Comparison of ENCODE assay signal across 26 cellular contexts in the genomic region with DNA sequence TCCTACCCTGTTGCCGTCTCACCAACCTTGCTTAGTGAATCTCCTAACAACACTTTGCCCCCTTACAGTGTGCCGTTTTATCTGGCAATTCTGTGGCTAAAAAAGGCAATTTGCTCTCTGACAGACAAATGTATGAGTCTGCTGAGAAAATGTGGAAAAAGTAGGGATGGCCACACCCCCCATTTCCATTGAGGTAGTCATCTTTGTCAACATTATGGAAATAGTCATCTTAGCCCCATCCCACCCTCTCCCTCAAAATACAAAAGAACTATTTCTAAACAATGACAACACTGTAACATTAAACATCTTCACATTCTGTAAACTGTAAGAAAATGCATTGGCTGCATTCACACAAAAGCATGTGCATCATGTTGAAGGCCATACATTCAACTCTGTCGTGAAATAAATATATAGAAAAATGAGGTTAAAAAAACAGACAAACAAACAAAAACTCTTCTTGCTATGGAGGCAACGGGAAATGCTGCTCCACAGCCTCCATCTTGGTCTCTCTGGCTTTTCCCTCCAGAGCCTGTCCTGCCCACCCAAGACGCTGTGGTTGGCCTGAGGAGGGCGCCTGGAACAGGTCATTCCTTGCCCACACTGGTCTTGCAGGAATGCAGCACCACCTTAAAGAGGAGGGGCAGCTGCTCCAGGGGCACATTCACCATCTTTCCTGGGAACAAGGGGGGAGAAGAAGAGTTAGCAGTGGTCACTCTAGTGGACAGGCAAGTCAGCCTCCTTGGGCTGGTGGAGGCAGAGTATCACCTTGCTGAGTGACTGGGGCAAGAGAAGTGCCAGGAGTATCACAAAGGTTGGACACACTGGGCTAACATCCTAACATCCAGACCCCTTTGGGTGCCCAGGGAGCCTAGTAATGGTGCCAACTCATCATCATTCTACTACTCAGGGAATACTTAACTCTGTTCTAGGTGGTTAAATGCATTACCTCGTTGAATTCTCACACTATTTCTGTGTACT. TPM values are rescaled to one million over a fixed set of nuclear protein-coding genes. Genes with fewer than 3 reads are reported as not detected.
DNase-seq lines count a peak whose midpoint lies in the region; ATAC-seq and TF ChIP-seq lines count a peak whose summit lies in the region.
"Had no signal": no experiment of that assay in that cellular context is flagged by ENCODE, and none has a peak within 500 bp of the region (broad histone marks: within the 10 kb centered on the region; RNA-seq: fewer than 3 reads in every experiment).

No MANE protein-coding gene starts in this region.

- H3K27ac Mint-ChIP-seq in activated naive CD8-positive, alpha-beta T cell treated with anti-CD3 and anti-CD28 coated beads, Interleukin-2, amount 50 U/mL, for 24 hours, result no peak overlapping the region
- H3K27ac Mint-ChIP-seq: immature natural killer cell; natural killer cell treated with Interleukin-12 subunit alpha and Interleukin-12 subunit beta and Interleukin-15 and Interleukin-18, amount 100 ng/mL, for 72 hours had no signal

- no peak overlapping the region for H3K4me3 ChIP-seq in brain microvascular endothelial cell (ENCODE audit: low read depth, low read length)
- H3K4me3 ChIP-seq: cardiac muscle cell, GM12878, heart left ventricle, ovary, uterus had no signal

- H3K4me3 Mint-ChIP-seq in activated naive CD8-positive, alpha-beta T cell treated with anti-CD3 and anti-CD28 coated beads, Interleukin-2, amount 50 U/mL, for 24 hours, result no peak overlapping the region
- H3K4me3 Mint-ChIP-seq: immature natural killer cell; natural killer cell treated with Interleukin-12 subunit alpha and Interleukin-12 subunit beta and Interleukin-15 and Interleukin-18, amount 100 ng/mL, for 72 hours had no signal

- no peaks in the 10 kb centered on the region for H3K27me3 Mint-ChIP-seq in activated naive CD8-positive, alpha-beta T cell treated with anti-CD3 and anti-CD28 coated beads, Interleukin-2, amount 50 U/mL, for 24 hours

- in situ Hi-C loops in brain microvascular endothelial cell (cut with HindIII; ENCODE audit: low pct_ligation_motif_present, low sequenced_read_pairs), result no loop called here

- H3K9me3 Mint-ChIP-seq in activated naive CD8-positive, alpha-beta T cell treated with anti-CD3 and anti-CD28 coated beads, Interleukin-2, amount 50 U/mL, for 24 hours, result no peaks in the 10 kb centered on the region
- H3K9me3 Mint-ChIP-seq: immature natural killer cell; natural killer cell treated with Interleukin-12 subunit alpha and Interleukin-12 subunit beta and Interleukin-15 and Interleukin-18, amount 100 ng/mL, for 72 hours had no signal

- no peak overlapping the region for H3K27ac ChIP-seq in brain microvascular endothelial cell
- H3K27ac ChIP-seq: cardiac muscle cell, heart left ventricle, ovary, uterus had no signal

- intact Hi-C loops in posterior vena cava (cut with DNase I), result no loop called here

- H3K36me3 ChIP-seq in brain microvascular endothelial cell (replicated peaks), result no peaks in the 10 kb centered on the region
- H3K36me3 ChIP-seq: heart left ventricle, ovary, uterus had no signal

- DNase-seq in ELR (ENCODE audit: low read depth) (peak; percentile 44), HT1080 (ENCODE audit: low read depth) (peak; percentile 42), brain microvascular endothelial cell (no peak), posterior vena cava (ENCODE audit: low spot score) (peak; percentile 24)
- no peak for DNase-seq in activated naive CD8-positive, alpha-beta T cell treated with anti-CD3 and anti-CD28 coated beads, Interleukin-2, amount 50 U/mL, for 24 hours
- DNase-seq in stimulated activated CD4-positive, alpha-beta T cell treated with anti-CD3 and anti-CD28 coated beads, Interleukin-12 subunit alpha, Interleukin-12 subunit beta, amount 100 ng/mL, for 4 hours, result no peak
- DNase-seq: activated naive CD4-positive, alpha-beta T cell treated with Interleukin-2 at 50 U/mL for 16 hours; activated T-cell treated with anti-CD3 and anti-CD28 coated beads, Interleukin-2, amount 50 U/mL, for 48 hours; AML-193; amygdala; DMS53; heart left ventricle; immature natural killer cell; NCI-H1417 treated with DMSO at 0.1 percent for 48 hours; NCI-H524 treated with DMSO at 0.1 percent for 48 hours; ovary; uterus had no signal

- H3K36me3 Mint-ChIP-seq in activated naive CD8-positive, alpha-beta T cell treated with anti-CD3 and anti-CD28 coated beads, Interleukin-2, amount 50 U/mL, for 24 hours (ENCODE audit: low read depth), result no peaks in the 10 kb centered on the region
- H3K36me3 Mint-ChIP-seq: immature natural killer cell; natural killer cell treated with Interleukin-12 subunit alpha and Interleukin-12 subunit beta and Interleukin-15 and Interleukin-18, amount 100 ng/mL, for 72 hours had no signal

- no peak for ATAC-seq in activated naive CD8-positive, alpha-beta T cell treated with anti-CD3 and anti-CD28 coated beads, Interleukin-2, amount 50 U/mL, for 24 hours
- no peak for ATAC-seq in HG02763 (IDR thresholded peaks at IDR 0.05; ENCODE audit: unreplicated experiment)
- ATAC-seq: GM12878; heart left ventricle; natural killer cell treated with Interleukin-12 subunit alpha and Interleukin-12 subunit beta and Interleukin-15 and Interleukin-18, amount 100 ng/mL, for 72 hours had no signal

- H3K27me3 ChIP-seq in brain microvascular endothelial cell (replicated peaks), result no peaks in the 10 kb centered on the region
- H3K27me3 ChIP-seq: cardiac muscle cell, heart left ventricle, ovary, uterus had no signal

- H3K4me1 Mint-ChIP-seq in activated naive CD8-positive, alpha-beta T cell treated with anti-CD3 and anti-CD28 coated beads, Interleukin-2, amount 50 U/mL, for 24 hours, result no peaks in the 10 kb centered on the region
- H3K4me1 Mint-ChIP-seq: immature natural killer cell had no signal

- TF ChIP-seq CTCF in brain microvascular endothelial cell (IDR thresholded peaks at IDR 0.05; ENCODE audit: low read depth, low read length, missing control alignments), result peak; percentile 30

RNA-seq across cellular contexts. Expression of a gene that starts 15.2 kb away (rescaled TPM):
- total RNA-seq in HT1080 (2014; rRNA removed; shearing (Covaris generic)), result not detected in 2 replicates
- polyA plus RNA-seq in HT1080 (2015; cell fraction: cytosol; rRNA removed), result not detected in 2 replicates
- not detected in 2 replicates for polyA plus RNA-seq in HT1080 (2015; cell fraction: nucleus; rRNA removed)
- total RNA-seq in posterior vena cava, result under 1 TPM in 1 of 2 donors, not detected in 1; 0.14 TPM
- total RNA-seq: activated CD8-positive, alpha-beta memory T cell treated with anti-CD3 and anti-CD28 coated beads for 36 hours; dermis microvascular lymphatic vessel endothelial cell; heart left ventricle; liver; MCF 10A; natural killer cell treated with Interleukin-12 subunit alpha and Interleukin-12 subunit beta and Interleukin-15 and Interleukin-18, amount 100 ng/mL, for 72 hours; subcutaneous adipose tissue had no signal
- polyA plus RNA-seq: cardiac muscle cell, immature natural killer cell, liver had no signal

Comparison
In these comparisons a context has a peak if more than half of its experiments do, and no peak if none do; other contexts are left out.
1. DNase-seq: peak in ELR (single experiment), HT1080 (single experiment) and posterior vena cava (single experiment); none in brain microvascular endothelial cell (single experiment), activated naive CD8-positive, alpha-beta T cell treated with anti-CD3 and anti-CD28 coated beads, Interleukin-2, amount 50 U/mL, for 24 hours (single experiment) and stimulated activated CD4-positive, alpha-beta T cell treated with anti-CD3 and anti-CD28 coated beads, Interleukin-12 subunit alpha, Interleukin-12 subunit beta, amount 100 ng/mL, for 4 hours (single experiment).